10 cellular contexts compared by ENCODE assay signal in genomic region chr5:150637245-150638052, GRCh38. TPM values are rescaled to one million over a fixed set of nuclear protein-coding genes. Genes with fewer than 3 reads are reported as not detected.
DNase-seq lines count a peak whose midpoint lies in the region; ATAC-seq, FAIRE-seq and TF ChIP-seq lines count a peak whose summit lies in the region.
"Had no signal": no experiment of that assay in that cellular context is flagged by ENCODE, and none has a peak within 500 bp of the region (broad histone marks: within the 10 kb centered on the region; RNA-seq: fewer than 3 reads in every experiment).

No MANE protein-coding gene starts in this region.

- peaks cover 8% of the 10 kb centered on the region for H3F3A ChIP-seq in PC-3 (ENCODE audit: low read length, unreplicated experiment)

- H3K9ac ChIP-seq in PC-3 (ENCODE audit: low read length) (no peak overlapping the region), trophoblast cell (ENCODE audit: low read length) (no peak overlapping the region)

- peak overlapping the region; percentile 82 for H2BK5ac ChIP-seq in trophoblast cell (ENCODE audit: low read depth, low read length, poor library complexity)

- POLR2A ChIA-PET in PC-3 (lab: Charles Lee; ENCODE audit: unreplicated experiment), result no interaction called here

- CTCF ChIA-PET in PC-3 (lab: Charles Lee), result interaction anchor here (0.6 kb wide), 1 partner anchor 71 kb away, joined by 7 read pairs; no protein-coding TSS in a partner anchor

- H2BK12ac ChIP-seq in trophoblast cell (ENCODE audit: low read length), result peak overlapping the region; percentile 81

- no TSS peak for BruUV-seq in PC-3 (replicated peaks; lab: Mats Ljungman, UMichigan)

- peak; percentile 47 for ATAC-seq in PC-3
- ATAC-seq in stimulated activated naive CD8-positive, alpha-beta T cell treated with anti-CD3 and anti-CD28 coated beads, Interleukin-15, Interleukin-2, amounts not matched to agents 100 U/mL and 50 U/mL, for 24 hours, result no peak
- ATAC-seq: stimulated activated memory B cell treated with anti-CD40 and anti-IgM and Interleukin-4, amounts not matched to agents 10 μg/mL and 1 μg/mL and 100 μg/mL, for 72 hours had no signal

- peak overlapping the region; percentile 34 for H3K4ac ChIP-seq in trophoblast cell (ENCODE audit: low read depth, low read length)

- H2AFZ ChIP-seq in PC-3 (ENCODE audit: low read length) (peak overlapping the region; percentile 29; the same call in 1 of the 2 replicates), trophoblast cell (ENCODE audit: insufficient read depth, low read length, poor library complexity) (peak overlapping the region; percentile 11)

- peak overlapping the region; percentile 38 for H3K14ac ChIP-seq in trophoblast cell (ENCODE audit: low read length)

- H3K4me2 ChIP-seq in PC-3 (ENCODE audit: low read length) (peak overlapping the region; percentile 83), trophoblast cell (ENCODE audit: low read length) (peak overlapping the region; percentile 38)

- H3K9me2 ChIP-seq in PC-3 (replicated peaks; ENCODE audit: low read length), result no peaks in the 10 kb centered on the region

- H3K27me3 ChIP-seq in PC-3 (ENCODE audit: low read length) (no peaks in the 10 kb centered on the region), trophoblast cell (ENCODE audit: insufficient read depth, low read length) (no peaks in the 10 kb centered on the region), small intestine (ENCODE audit: control insufficient read depth in 2 of 2, insufficient read depth in 2 of 2, low read length in 2 of 2) (no peaks in the 10 kb centered on the region)

- H3K36me3 ChIP-seq in PC-3 (ENCODE audit: low read depth, low read length) (no peaks in the 10 kb centered on the region), trophoblast cell (ENCODE audit: control insufficient read depth in 1 of 2, insufficient read depth in 2 of 2, low read length in 2 of 2) (no peaks in the 10 kb centered on the region), small intestine (ENCODE audit: control insufficient read depth in 2 of 2, insufficient read depth in 2 of 2, low read length in 2 of 2) (no peaks in the 10 kb centered on the region)

- no peaks in the 10 kb centered on the region for H4K20me1 ChIP-seq in PC-3 (ENCODE audit: low read length)

- H3K23ac ChIP-seq in trophoblast cell (ENCODE audit: low read length), result no peak overlapping the region

- no peak overlapping the region for H4K12ac ChIP-seq in trophoblast cell (ENCODE audit: low read depth, low read length)

- H3K4me3 ChIP-seq in PC-3 (ENCODE audit: low read length) (peak overlapping the region; percentile 51; the same call in 1 of the 2 replicates), epithelial cell of proximal tubule (ENCODE audit: low read depth, low read length) (no peak overlapping the region), trophoblast cell (ENCODE audit: low read depth, low read length) (no peak overlapping the region), small intestine (ENCODE audit: low read depth in 1 of 2, low read length in 2 of 2) (no peak overlapping the region)

- H4K91ac ChIP-seq in trophoblast cell (ENCODE audit: low read depth, low read length), result peak overlapping the region; percentile 80

- H3K9me3 ChIP-seq in PC-3 (ENCODE audit: low read length), result no peaks in the 10 kb centered on the region
- H3K9me3 ChIP-seq in trophoblast cell (ENCODE audit: insufficient read depth, low read depth, low read length), result no peaks in the 10 kb centered on the region
- H3K9me3 ChIP-seq in small intestine (ENCODE audit: control insufficient read depth, low read depth), result no peaks in the 10 kb centered on the region

- H3K79me2 ChIP-seq in PC-3 (ENCODE audit: low read length), result peaks cover 12% of the 10 kb centered on the region; the same call in 1 of the 2 replicates
- H3K79me2 ChIP-seq in trophoblast cell (ENCODE audit: control insufficient read depth, insufficient read depth, low read length, poor library complexity), result peaks cover 19% of the 10 kb centered on the region

- H2AK5ac ChIP-seq in trophoblast cell (ENCODE audit: low read length), result peak overlapping the region; percentile 12

- H3K18ac ChIP-seq in trophoblast cell (ENCODE audit: low read length), result peak overlapping the region; percentile 24

- no CpG with 5 or more reads among the region's 21 CpGs for WGBS in trophoblast cell (ENCODE audit: extremely low coverage, insufficient coverage, insufficient read length)
- WGBS in small intestine, 3 donors, result 50 to 75% (median 63%) methylated on average over 21 of the region's 21 CpGs

- no peak for FAIRE-seq in small intestine (lab: Jason Lieb, UNC)

- peak overlapping the region; percentile 85 for H2BK120ac ChIP-seq in trophoblast cell (ENCODE audit: insufficient read depth, low read length, poor library complexity)

- peak overlapping the region; percentile 51 for H3K27ac ChIP-seq in PC-3 (ENCODE audit: low read length)
- peak overlapping the region; percentile 70 for H3K27ac ChIP-seq in trophoblast cell (ENCODE audit: low read depth, low read length)
- peak overlapping the region in 1 of 2 donors; percentile 57 for H3K27ac ChIP-seq in small intestine (ENCODE audit: low read depth in 1 of 2, low read length in 1 of 2)

- peak overlapping the region; percentile 36 for H4K8ac ChIP-seq in trophoblast cell (ENCODE audit: low read depth, low read length)

- intact Hi-C loops in PC-3 (cut with micrococcal nuclease) (no loop called here), posterior vena cava (cut with DNase I) (no loop called here)

- TF ChIP-seq CTCF in PC-3 (conservative IDR thresholded peaks at IDR 0.05; ENCODE audit: low read depth, low read length) (no peak), epithelial cell of proximal tubule (conservative IDR thresholded peaks at IDR 0.05; ENCODE audit: low read depth, low read length) (no peak)

- peaks cover 53% of the 10 kb centered on the region for H3K79me1 ChIP-seq in trophoblast cell (ENCODE audit: low read length)

- DNase-seq in COLO829 (ENCODE audit: low spot score), result peak; percentile 36
- peak; percentile 92 for DNase-seq in PC-3
- peak; percentile 70 for DNase-seq in epithelial cell of proximal tubule (ENCODE audit: low read depth)
- DNase-seq in trophoblast cell, result peak; percentile 92 to 97
- no peak for DNase-seq in posterior vena cava (ENCODE audit: low spot score)
- DNase-seq in stimulated activated naive CD8-positive, alpha-beta T cell treated with anti-CD3 and anti-CD28 coated beads, Interleukin-15, Interleukin-2, amounts not matched to agents 100 U/mL and 50 U/mL, for 24 hours, result no peak
- no peak for DNase-seq in small intestine
- DNase-seq in NCI-H526 treated with DMSO at 0.1 percent for 48 hours (lab: John Stamatoyannopoulos, UW), result no peak
- DNase-seq: T-helper 9 cell had no signal

- H3K4me1 ChIP-seq in PC-3 (ENCODE audit: insufficient read depth, low read length) (peaks cover 70% of the 10 kb centered on the region), trophoblast cell (ENCODE audit: control insufficient read depth in 1 of 2, insufficient read depth in 2 of 2, low read length in 2 of 2) (peaks cover 54 to 56% of the 10 kb centered on the region in 2 experiments), small intestine (ENCODE audit: control insufficient read depth in 2 of 2, insufficient read depth in 1 of 2, low read depth in 1 of 2, low read length in 1 of 2) (peaks cover 3 to 15% of the 10 kb centered on the region in 2 donors)

RNA-seq across cellular contexts. Expression of gene SYNPO, which starts 3.0 kb away (rescaled TPM):
- total RNA-seq in PC-3 (2014; rRNA removed) (5.3 and 8.4 TPM in 2 replicates), epithelial cell of proximal tubule (0.43 and 1.4 TPM in 2 replicates), posterior vena cava (100 to 1,000 TPM; 183 to 218 TPM)
- 52.3 and 58.9 TPM in 2 replicates for polyA plus RNA-seq in trophoblast cell (2013)
- polyA plus RNA-seq in small intestine, result 10 to 100 TPM; 23.2 to 34.4 (median 26.2) TPM

RNA-seq across cellular contexts. Expression of gene MYOZ3, which starts 23.6 kb away (rescaled TPM):
- total RNA-seq in PC-3 (2014; rRNA removed) (not detected in 2 replicates), epithelial cell of proximal tubule (2.2 and 3.6 TPM in 2 replicates), posterior vena cava (1 to 10 TPM in 1 of 2 donors, under 1 TPM in 1; 0.57 to 1.3 TPM)
- polyA plus RNA-seq in trophoblast cell (2013), result 9.5 and 10.0 TPM in 2 replicates
- under 1 TPM; 0.27 to 0.45 (median 0.31) TPM for polyA plus RNA-seq in small intestine

Comparison
In these comparisons a context has a peak if more than half of its experiments do, and no peak if none do; other contexts are left out.
1. DNase-seq: peak in COLO829 (single experiment), PC-3 (single experiment), epithelial cell of proximal tubule (single experiment) and trophoblast cell (2 of 2); none in posterior vena cava (single experiment), stimulated activated naive CD8-positive, alpha-beta T cell treated with anti-CD3 and anti-CD28 coated beads, Interleukin-15, Interleukin-2, amounts not matched to agents 100 U/mL and 50 U/mL, for 24 hours (single experiment), small intestine (single experiment) and NCI-H526 treated with DMSO at 0.1 percent for 48 hours (single experiment).
2. RNA of gene SYNPO, which starts 3.0 kb away (total RNA-seq): 183 to 218 TPM in posterior vena cava; 5.3 to 8.4 TPM in PC-3 and 0.43 to 1.4 TPM in epithelial cell of proximal tubule; every median in the first group is over 10 times any median in the second.